In the genomic region with DNA sequence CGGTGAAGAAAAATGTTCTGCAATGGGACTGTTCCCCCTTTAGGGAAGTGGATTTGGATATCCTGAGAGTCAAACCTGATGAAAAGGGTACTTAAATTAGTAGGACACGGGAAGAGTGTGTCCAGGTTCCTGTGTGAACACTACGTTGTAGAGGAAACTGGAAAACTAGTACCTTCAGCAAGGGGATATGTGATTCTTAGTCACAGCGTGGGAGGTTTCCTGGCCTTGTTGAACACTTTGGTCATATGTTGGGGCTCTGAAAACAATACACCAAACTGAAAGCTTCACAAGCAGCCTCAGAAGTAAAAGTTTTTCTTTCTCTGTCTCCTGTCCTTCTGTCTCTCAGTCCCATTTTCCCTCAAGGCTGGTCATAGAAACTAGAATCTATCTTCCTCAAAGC, we compare ENCODE assay signal across 25 cellular contexts.
"Had no signal": no experiment of that assay in that cellular context is flagged by ENCODE, and none has a peak within 500 bp of the region (broad histone marks: within the 10 kb centered on the region; RNA-seq: fewer than 3 reads in every experiment).

No MANE protein-coding gene starts in this region.

- H3K36me3 ChIP-seq: colonic mucosa, esophagus squamous epithelium, gastrocnemius medialis, heart right ventricle, left lung, lower lobe of right lung had no signal

- H3K4me1 ChIP-seq: colonic mucosa, esophagus squamous epithelium, gastrocnemius medialis, heart right ventricle, left lung, lower lobe of right lung had no signal

- H3K4me1 Mint-ChIP-seq: memory B cell; naive thymus-derived CD4-positive, alpha-beta T cell had no signal

- H3K9me3 ChIP-seq: colonic mucosa, gastrocnemius medialis, lower lobe of right lung had no signal

- H3K36me3 Mint-ChIP-seq: memory B cell had no signal

- H3K27me3 ChIP-seq: colonic mucosa, dorsolateral prefrontal cortex, esophagus squamous epithelium, gastrocnemius medialis, heart right ventricle, left lung had no signal

- H3K4me3 Mint-ChIP-seq: dendritic cell treated with granulocyte-macrophage colony-stimulating factor and Interleukin-4, amounts not matched to agents 40 ng/mL and 50 ng/mL, for 4 days; memory B cell; naive thymus-derived CD4-positive, alpha-beta T cell had no signal

- H3K27ac Mint-ChIP-seq: dendritic cell treated with granulocyte-macrophage colony-stimulating factor and Interleukin-4, amounts not matched to agents 40 ng/mL and 50 ng/mL, for 4 days; memory B cell; naive thymus-derived CD4-positive, alpha-beta T cell had no signal

- H3K4me3 ChIP-seq: colonic mucosa, dorsolateral prefrontal cortex, esophagus squamous epithelium, gastrocnemius medialis, heart right ventricle, left lung, lower lobe of right lung had no signal

- ATAC-seq: esophagus mucosa; gastrocnemius medialis; left cardiac atrium; left lung; left ventricle myocardium superior; lower lobe of right lung; naive thymus-derived CD4-positive, alpha-beta T cell had no signal

- H3K27ac ChIP-seq: colonic mucosa, dorsolateral prefrontal cortex, epithelial cell of prostate, esophagus squamous epithelium, gastrocnemius medialis, heart right ventricle, left lung, lower lobe of right lung had no signal

- DNase-seq: colonic mucosa; cortex of kidney; dorsolateral prefrontal cortex; effector CD4-positive, alpha-beta T cell; effector memory CD4-positive, alpha-beta T cell; erythroblast; esophagus squamous epithelium; foreskin fibroblast; foreskin melanocyte; gastrocnemius medialis; glutamatergic neuron; head of caudate nucleus; heart right ventricle; hippocampal formation; left cardiac atrium; left lung; left ventricle myocardium superior; lower lobe of right lung; mesendoderm; midbrain; naive thymus-derived CD4-positive, alpha-beta T cell had no signal

- H3K27me3 Mint-ChIP-seq: dendritic cell treated with granulocyte-macrophage colony-stimulating factor and Interleukin-4, amounts not matched to agents 40 ng/mL and 50 ng/mL, for 4 days; memory B cell had no signal
